7 cellular contexts compared by ENCODE assay signal in genomic region chr4:124910327-124910726, GRCh38.
"Had no signal": no experiment of that assay in that cellular context is flagged by ENCODE, and none has a peak within 500 bp of the region (broad histone marks: within the 10 kb centered on the region; RNA-seq: fewer than 3 reads in every experiment).

No MANE protein-coding gene starts in this region.

- H3K4me3 ChIP-seq: GM12878 had no signal

- DNase-seq: GDM1, GF-D8 had no signal

- ATAC-seq: GM12878 had no signal

- FAIRE-seq: GM12878, GM12891, GM12892, GM18507, GM19239 had no signal
